Comparison of ENCODE assay signal across 29 cellular contexts in the genomic region with DNA sequence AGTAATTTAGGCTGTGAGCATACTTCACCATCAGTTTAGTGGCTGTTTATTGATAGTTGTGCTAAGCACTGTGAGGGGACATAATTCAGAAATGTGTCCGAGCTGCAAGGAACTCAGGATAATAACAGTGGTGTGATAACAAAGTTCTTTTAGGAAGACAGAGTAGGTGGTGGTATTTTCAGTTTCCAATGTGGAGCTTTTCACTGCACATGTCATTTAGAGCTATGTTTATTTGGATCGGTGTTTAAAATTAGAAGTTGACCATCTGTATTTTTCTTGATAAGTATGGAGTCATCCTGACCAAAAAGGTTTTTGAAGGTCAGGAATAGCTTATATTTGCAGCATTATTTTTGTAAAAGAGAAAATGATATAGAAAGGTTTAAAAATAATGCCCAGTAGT.
"Had no signal": no experiment of that assay in that cellular context is flagged by ENCODE, and none has a peak within 500 bp of the region (broad histone marks: within the 10 kb centered on the region; RNA-seq: fewer than 3 reads in every experiment).

No MANE protein-coding gene starts in this region.

- H3K27me3 ChIP-seq: colonic mucosa, dorsolateral prefrontal cortex, esophagus muscularis mucosa, esophagus squamous epithelium, foreskin keratinocyte, gastrocnemius medialis, gastroesophageal sphincter, heart left ventricle, heart right ventricle, hepatocyte had no signal

- H3K4me3 ChIP-seq: colonic mucosa, coronary artery, dorsolateral prefrontal cortex, esophagus muscularis mucosa, esophagus squamous epithelium, gastrocnemius medialis, gastroesophageal sphincter, heart left ventricle, heart right ventricle, hepatocyte had no signal

- H3K36me3 ChIP-seq: colonic mucosa, gastrocnemius medialis, gastroesophageal sphincter, heart left ventricle had no signal

- H3K27ac ChIP-seq: colonic mucosa, coronary artery, epithelial cell of prostate, esophagus muscularis mucosa, esophagus squamous epithelium, foreskin keratinocyte, gastrocnemius medialis, gastroesophageal sphincter, heart right ventricle, hepatocyte had no signal

- H3K4me1 ChIP-seq: colonic mucosa, esophagus muscularis mucosa, esophagus squamous epithelium, foreskin keratinocyte, gastrocnemius medialis, gastroesophageal sphincter had no signal

- H2AFZ ChIP-seq: hepatocyte had no signal

- H3K4me2 ChIP-seq: hepatocyte had no signal

- DNase-seq: colonic mucosa; cortex of kidney; dermis blood vessel endothelial cell; dorsolateral prefrontal cortex; effector CD4-positive, alpha-beta T cell; effector CD8-positive, alpha-beta T cell; effector memory CD4-positive, alpha-beta T cell; effector memory CD8-positive, alpha-beta T cell; endodermal cell; erythroblast; esophagus squamous epithelium; foreskin fibroblast; foreskin keratinocyte; foreskin melanocyte; gastrocnemius medialis; glutamatergic neuron; head of caudate nucleus; heart left ventricle; heart right ventricle had no signal

- H3K9me3 ChIP-seq: colonic mucosa, esophagus muscularis mucosa, esophagus squamous epithelium, gastrocnemius medialis, gastroesophageal sphincter, heart left ventricle, heart right ventricle had no signal

- H3K79me2 ChIP-seq: hepatocyte had no signal

- ATAC-seq: effector memory CD8-positive, alpha-beta T cell; esophagus mucosa; foreskin keratinocyte; gastrocnemius medialis; gastroesophageal sphincter had no signal

- FAIRE-seq: colon, endometrium, endothelial cell of umbilical vein, frontal cortex had no signal
